Comparison of ENCODE assay signal across 14 cellular contexts in the genomic region with DNA sequence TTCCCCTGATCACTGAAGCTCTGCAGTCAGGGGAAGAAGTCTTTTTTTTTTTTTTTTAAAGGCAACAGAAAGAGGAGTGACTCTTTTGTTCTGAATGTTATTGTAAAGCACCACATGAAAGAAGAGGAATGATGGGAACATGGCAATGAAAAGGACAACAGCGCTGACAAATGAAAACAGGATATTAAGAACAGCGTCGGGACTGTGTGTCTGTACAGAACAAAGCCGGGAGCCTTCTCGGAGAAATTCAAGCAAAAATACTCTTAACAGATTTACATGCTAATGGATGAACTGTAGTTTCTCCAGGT. TPM values are rescaled to one million over a fixed set of nuclear protein-coding genes. Genes with fewer than 3 reads are reported as not detected.
DNase-seq lines count a peak whose midpoint lies in the region; ATAC-seq and TF ChIP-seq lines count a peak whose summit lies in the region.
"Had no signal": no experiment of that assay in that cellular context is flagged by ENCODE, and none has a peak within 500 bp of the region (broad histone marks: within the 10 kb centered on the region; RNA-seq: fewer than 3 reads in every experiment).

No MANE protein-coding gene starts in this region.

- no peak for ATAC-seq in GM18519 (IDR thresholded peaks at IDR 0.05; ENCODE audit: low FRiP score, unreplicated experiment)
- ATAC-seq in HG02571 (IDR thresholded peaks at IDR 0.05; ENCODE audit: unreplicated experiment), result no peak
- ATAC-seq: activated T-cell treated with anti-CD3 and anti-CD28 coated beads, Interleukin-2, amount 50 U/mL, for 4 hours had no signal

- H3K27me3 ChIP-seq in esophagus muscularis mucosa, result no peaks in the 10 kb centered on the region
- no peaks in the 10 kb centered on the region for H3K27me3 ChIP-seq in stomach

- peak overlapping the region; percentile 83 for H3K27ac Mint-ChIP-seq in osteocyte (ENCODE audit: unreplicated experiment)

- TF ChIP-seq EP300 in esophagus muscularis mucosa (IDR thresholded peaks at IDR 0.05) (no peak), stomach (IDR thresholded peaks at IDR 0.05) (no peak)

- no peaks in the 10 kb centered on the region for H3K36me3 ChIP-seq in esophagus muscularis mucosa
- no peaks in the 10 kb centered on the region for H3K36me3 ChIP-seq in stomach

- H3K27me3 Mint-ChIP-seq in osteocyte (ENCODE audit: unreplicated experiment), result no peaks in the 10 kb centered on the region

- H3K4me3 ChIP-seq in esophagus muscularis mucosa (peak overlapping the region in 1 of 4 donors; percentile 5), stomach (peak overlapping the region in 1 of 4 donors; percentile 4)
- H3K4me3 ChIP-seq: skin epidermis had no signal

- peaks cover 2% of the 10 kb centered on the region for H3K36me3 Mint-ChIP-seq in osteocyte (ENCODE audit: unreplicated experiment)

- H3K27ac ChIP-seq in esophagus muscularis mucosa (replicated peaks in 1 of 4), result peak overlapping the region in 3 of 4 donors; percentile 5 to 23 (median 5)
- peak overlapping the region in 1 of 5 donors; percentile 9 for H3K27ac ChIP-seq in stomach

- TF ChIP-seq POLR2A in esophagus muscularis mucosa (IDR thresholded peaks at IDR 0.05; ENCODE audit: low read depth), result no peak
- TF ChIP-seq POLR2A in stomach (IDR thresholded peaks at IDR 0.05), result no peak

- H3K9me3 ChIP-seq in esophagus muscularis mucosa (peaks cover 0 to 9% (median 0%) of the 10 kb centered on the region in 4 donors), stomach (peaks cover 0 to 17% (median 9%) of the 10 kb centered on the region in 4 donors)

- H3K9me3 Mint-ChIP-seq in osteocyte (ENCODE audit: unreplicated experiment), result peaks cover 15% of the 10 kb centered on the region

- intact Hi-C loops in esophagus muscularis mucosa (cut with DNase I), result no loop called here
- intact Hi-C loops in stomach (cut with DNase I; ENCODE audit: low total_unique reads), result no loop called here

- H3K4me1 Mint-ChIP-seq in osteocyte (ENCODE audit: unreplicated experiment), result peaks cover 27% of the 10 kb centered on the region

- H3K4me1 ChIP-seq in esophagus muscularis mucosa (peaks cover 7 to 39% (median 27%) of the 10 kb centered on the region in 4 donors), stomach (peaks cover 0 to 13% (median 3%) of the 10 kb centered on the region in 4 donors)

- TF ChIP-seq CTCF in esophagus muscularis mucosa (IDR thresholded peaks at IDR 0.05) (no peak), osteocyte (IDR thresholded peaks at IDR 0.05) (no peak), stomach (IDR thresholded peaks at IDR 0.05) (no peak)

- H3K4me3 Mint-ChIP-seq in osteocyte (ENCODE audit: unreplicated experiment), result peak overlapping the region; percentile 65
- H3K4me3 Mint-ChIP-seq: activated T-cell treated with anti-CD3 and anti-CD28 coated beads, Interleukin-2, amount 50 U/mL, for 4 hours had no signal

- DNase-seq in DMS153 (lab: John Stamatoyannopoulos, UW), result peak; percentile 17
- peak; percentile 20 for DNase-seq in NCI-H69 (lab: John Stamatoyannopoulos, UW)
- DNase-seq in esophagus muscularis mucosa (ENCODE audit: extremely low spot score), result no peak
- no peak for DNase-seq in osteocyte (ENCODE audit: extremely low spot score, unreplicated experiment)
- no peak for DNase-seq in OCI-M1 (lab: John Stamatoyannopoulos, UW)
- no peak for DNase-seq in stomach
- DNase-seq: activated T-cell treated with anti-CD3 and anti-CD28 coated beads, Interleukin-2, amount 50 U/mL, for 4 hours; DMS79; dorsolateral prefrontal cortex; H7; NCI-H226 had no signal

- WGBS in esophagus muscularis mucosa, result 64% methylated on average over 5 of the region's 5 CpGs
- WGBS in stomach, 5 donors, result 44 to 66% (median 65%) methylated on average over 5 of the region's 5 CpGs

RNA-seq across cellular contexts. Expression of gene MID1, which starts 40.7 kb away (rescaled TPM):
- total RNA-seq in esophagus muscularis mucosa (10 to 100 TPM; 11.2 to 22.0 (median 16.2) TPM), osteocyte (10.2 and 12.7 TPM in 2 replicates), stomach (10 to 100 TPM in 4 of 5 donors, 1 to 10 TPM in 1; 2.3 to 25.1 (median 15.4) TPM)
- polyA plus RNA-seq in stomach, result 1 to 10 TPM; 2.0 to 4.6 (median 2.0) TPM

Comparison
In these comparisons a context has a peak if more than half of its experiments do, and no peak if none do; other contexts are left out.
1. DNase-seq: peak in DMS153 (single experiment) and NCI-H69 (single experiment); none in esophagus muscularis mucosa (single experiment), osteocyte (single experiment), OCI-M1 (single experiment) and stomach (single experiment).